Comparison of ENCODE assay signal across 1 cellular context in genomic region chr15:74543043-74543422, GRCh38.
TF ChIP-seq lines count a peak whose summit lies in the region.

No MANE protein-coding gene starts in this region.

TF ChIP-seq in GM23338, 12 proteins besides CTCF, POLR2A, EP300 and RAD21 (continued from another document):
- TF ChIP-seq, protein P1, sequence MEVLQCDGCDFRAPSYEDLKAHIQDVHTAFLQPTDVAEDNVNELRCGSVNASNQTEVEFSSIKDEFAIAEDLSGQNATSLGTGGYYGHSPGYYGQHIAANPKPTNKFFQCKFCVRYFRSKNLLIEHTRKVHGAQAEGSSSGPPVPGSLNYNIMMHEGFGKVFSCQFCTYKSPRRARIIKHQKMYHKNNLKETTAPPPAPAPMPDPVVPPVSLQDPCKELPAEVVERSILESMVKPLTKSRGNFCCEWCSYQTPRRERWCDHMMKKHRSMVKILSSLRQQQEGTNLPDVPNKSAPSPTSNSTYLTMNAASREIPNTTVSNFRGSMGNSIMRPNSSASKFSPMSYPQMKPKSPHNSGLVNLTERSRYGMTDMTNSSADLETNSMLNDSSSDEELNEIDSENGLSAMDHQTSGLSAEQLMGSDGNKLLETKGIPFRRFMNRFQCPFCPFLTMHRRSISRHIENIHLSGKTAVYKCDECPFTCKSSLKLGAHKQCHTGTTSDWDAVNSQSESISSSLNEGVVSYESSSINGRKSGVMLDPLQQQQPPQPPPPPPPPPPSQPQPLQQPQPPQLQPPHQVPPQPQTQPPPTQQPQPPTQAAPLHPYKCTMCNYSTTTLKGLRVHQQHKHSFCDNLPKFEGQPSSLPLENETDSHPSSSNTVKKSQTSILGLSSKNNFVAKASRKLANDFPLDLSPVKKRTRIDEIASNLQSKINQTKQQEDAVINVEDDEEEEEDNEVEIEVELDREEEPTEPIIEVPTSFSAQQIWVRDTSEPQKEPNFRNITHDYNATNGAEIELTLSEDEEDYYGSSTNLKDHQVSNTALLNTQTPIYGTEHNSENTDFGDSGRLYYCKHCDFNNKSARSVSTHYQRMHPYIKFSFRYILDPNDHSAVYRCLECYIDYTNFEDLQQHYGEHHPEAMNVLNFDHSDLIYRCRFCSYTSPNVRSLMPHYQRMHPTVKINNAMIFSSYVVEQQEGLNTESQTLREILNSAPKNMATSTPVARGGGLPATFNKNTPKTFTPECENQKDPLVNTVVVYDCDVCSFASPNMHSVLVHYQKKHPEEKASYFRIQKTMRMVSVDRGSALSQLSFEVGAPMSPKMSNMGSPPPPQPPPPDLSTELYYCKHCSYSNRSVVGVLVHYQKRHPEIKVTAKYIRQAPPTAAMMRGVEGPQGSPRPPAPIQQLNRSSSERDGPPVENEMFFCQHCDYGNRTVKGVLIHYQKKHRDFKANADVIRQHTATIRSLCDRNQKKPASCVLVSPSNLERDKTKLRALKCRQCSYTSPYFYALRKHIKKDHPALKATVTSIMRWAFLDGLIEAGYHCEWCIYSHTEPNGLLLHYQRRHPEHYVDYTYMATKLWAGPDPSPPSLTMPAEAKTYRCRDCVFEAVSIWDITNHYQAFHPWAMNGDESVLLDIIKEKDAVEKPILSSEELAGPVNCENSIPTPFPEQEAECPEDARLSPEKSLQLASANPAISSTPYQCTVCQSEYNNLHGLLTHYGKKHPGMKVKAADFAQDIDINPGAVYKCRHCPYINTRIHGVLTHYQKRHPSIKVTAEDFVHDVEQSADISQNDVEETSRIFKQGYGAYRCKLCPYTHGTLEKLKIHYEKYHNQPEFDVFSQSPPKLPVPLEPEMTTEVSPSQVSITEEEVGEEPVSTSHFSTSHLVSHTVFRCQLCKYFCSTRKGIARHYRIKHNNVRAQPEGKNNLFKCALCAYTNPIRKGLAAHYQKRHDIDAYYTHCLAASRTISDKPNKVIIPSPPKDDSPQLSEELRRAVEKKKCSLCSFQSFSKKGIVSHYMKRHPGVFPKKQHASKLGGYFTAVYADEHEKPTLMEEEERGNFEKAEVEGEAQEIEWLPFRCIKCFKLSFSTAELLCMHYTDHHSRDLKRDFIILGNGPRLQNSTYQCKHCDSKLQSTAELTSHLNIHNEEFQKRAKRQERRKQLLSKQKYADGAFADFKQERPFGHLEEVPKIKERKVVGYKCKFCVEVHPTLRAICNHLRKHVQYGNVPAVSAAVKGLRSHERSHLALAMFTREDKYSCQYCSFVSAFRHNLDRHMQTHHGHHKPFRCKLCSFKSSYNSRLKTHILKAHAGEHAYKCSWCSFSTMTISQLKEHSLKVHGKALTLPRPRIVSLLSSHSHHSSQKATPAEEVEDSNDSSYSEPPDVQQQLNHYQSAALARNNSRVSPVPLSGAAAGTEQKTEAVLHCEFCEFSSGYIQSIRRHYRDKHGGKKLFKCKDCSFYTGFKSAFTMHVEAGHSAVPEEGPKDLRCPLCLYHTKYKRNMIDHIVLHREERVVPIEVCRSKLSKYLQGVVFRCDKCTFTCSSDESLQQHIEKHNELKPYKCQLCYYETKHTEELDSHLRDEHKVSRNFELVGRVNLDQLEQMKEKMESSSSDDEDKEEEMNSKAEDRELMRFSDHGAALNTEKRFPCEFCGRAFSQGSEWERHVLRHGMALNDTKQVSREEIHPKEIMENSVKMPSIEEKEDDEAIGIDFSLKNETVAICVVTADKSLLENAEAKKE (CRISPR knock-in tag; IDR thresholded peaks at IDR 0.05) = no peak
- TF ChIP-seq STAT1 (IDR thresholded peaks at IDR 0.05; ENCODE audit: unreplicated experiment) (no peak), NANOG (IDR thresholded peaks at IDR 0.05; ENCODE audit: borderline replicate concordance) (no peak), REST (IDR thresholded peaks at IDR 0.05; ENCODE audit: unreplicated experiment) (no peak), JUNB (IDR thresholded peaks at IDR 0.05; ENCODE audit: unreplicated experiment) (no peak)
TF ChIP-seq in GM23338: peak in this region for 0.
